ENCODE assay signal across 12 cellular contexts in the genomic region with DNA sequence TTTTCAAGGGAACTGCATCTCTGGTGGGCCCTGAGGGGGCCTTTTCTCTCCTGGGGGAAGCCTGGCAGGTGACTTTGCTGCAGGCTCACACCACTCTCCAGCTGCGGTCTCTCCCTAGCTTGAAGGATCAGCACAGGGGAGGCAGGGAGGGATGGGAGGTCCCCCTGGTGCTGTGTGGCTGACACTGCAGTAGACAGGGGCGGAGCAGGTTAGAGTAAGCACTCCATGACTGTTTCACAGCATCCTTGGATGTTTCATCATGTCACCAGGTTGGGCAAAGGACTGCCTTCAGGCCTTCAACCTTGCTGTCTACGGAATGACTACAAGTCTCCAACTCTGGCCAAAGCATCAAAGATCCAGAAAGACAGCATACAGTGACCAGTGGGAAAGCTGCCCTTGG.
DNase-seq lines count a peak whose midpoint lies in the region; ATAC-seq, FAIRE-seq and TF ChIP-seq lines count a peak whose summit lies in the region.
"Had no signal": no experiment of that assay in that cellular context is flagged by ENCODE, and none has a peak within 500 bp of the region (broad histone marks: within the 10 kb centered on the region; RNA-seq: fewer than 3 reads in every experiment).

No MANE protein-coding gene starts in this region.

- H3K27ac ChIP-seq in PC-9 (no peak overlapping the region), keratinocyte (ENCODE audit: control insufficient read depth, insufficient read depth, low read length) (no peak overlapping the region), tibial artery (no peak overlapping the region)
- H3K27ac ChIP-seq: sigmoid colon had no signal

- H3K36me3 ChIP-seq in H7 (replicated peaks; ENCODE audit: control insufficient read depth, insufficient read depth, low read length) (no peaks in the 10 kb centered on the region), PC-9 (ENCODE audit: low read depth) (no peaks in the 10 kb centered on the region), keratinocyte (ENCODE audit: control insufficient read depth in 2 of 2, extremely low read depth in 1 of 2, insufficient read depth in 2 of 2, low read length in 2 of 2) (no peaks in the 10 kb centered on the region), tibial artery (no peaks in the 10 kb centered on the region)
- H3K36me3 ChIP-seq: sigmoid colon had no signal

- TF ChIP-seq CTCF in PC-9 (conservative IDR thresholded peaks at IDR 0.05) (0 out of 2 replicates have a peak, but pooled peaks have one; percentile 25), keratinocyte (optimal IDR thresholded peaks at IDR 0.05 in 1 of 3, IDR thresholded peaks at IDR 0.05 in 1 of 3, conservative IDR thresholded peaks at IDR 0.05 in 1 of 3; ENCODE audit: extremely low read depth in 1 of 3, insufficient read depth in 2 of 3, low read length in 3 of 3) (peak in 2 of 3 experiments; percentile 17 to 46), tibial artery (IDR thresholded peaks at IDR 0.05) (no peak)

- H3K27me3 ChIP-seq in H7 (ENCODE audit: control insufficient read depth, insufficient read depth, low read length) (no peaks in the 10 kb centered on the region), PC-9 (ENCODE audit: insufficient read depth, low read depth) (peaks cover 15% of the 10 kb centered on the region), keratinocyte (ENCODE audit: control insufficient read depth, extremely low read depth, insufficient read depth, low read length) (no peaks in the 10 kb centered on the region), tibial artery (no peaks in the 10 kb centered on the region)
- H3K27me3 ChIP-seq: sigmoid colon had no signal

- H3F3A ChIP-seq in PC-9 (ENCODE audit: insufficient read depth, low read depth): no peaks in the 10 kb centered on the region

- POLR2A ChIA-PET in PC-9 (lab: Charles Lee; ENCODE audit: unreplicated experiment): no interaction called here

- H3K9me3 ChIP-seq in PC-9 (ENCODE audit: insufficient read depth, low read depth) (no peaks in the 10 kb centered on the region), keratinocyte (ENCODE audit: control insufficient read depth, low read depth, low read length) (no peaks in the 10 kb centered on the region), tibial artery (no peaks in the 10 kb centered on the region)
- H3K9me3 ChIP-seq: sigmoid colon had no signal

- no peak overlapping the region for H2AFZ ChIP-seq in PC-9
- H2AFZ ChIP-seq in keratinocyte (ENCODE audit: control insufficient read depth, low read length): no peak overlapping the region

- dilution Hi-C loops in keratinocyte (cut with MboI; ENCODE audit: extremely low pct_ligation_motif_present, low sequenced_read_pairs): no loop called here

- H3K79me2 ChIP-seq in PC-9 (ENCODE audit: low read depth) (no peaks in the 10 kb centered on the region), keratinocyte (ENCODE audit: control insufficient read depth, insufficient read depth, low read length) (no peaks in the 10 kb centered on the region)

- intact Hi-C loops in PC-9 (cut with micrococcal nuclease; ENCODE audit: unreplicated experiment) (no loop called here), tibial artery (cut with DNase I; ENCODE audit: low total_unique reads) (no loop called here)

- DNase-seq in NCI-H146 (lab: John Stamatoyannopoulos, UW) (peak; percentile 16), NCI-H146 treated with DMSO at 0.1 percent for 48 hours (lab: John Stamatoyannopoulos, UW; ENCODE audit: unreplicated experiment) (no peak), H7 (peak; percentile 81), PC-9 (peak in 1 of 2 experiments; percentile 3), keratinocyte (ENCODE audit: low read depth, low spot score) (no peak), amygdala (lab: John Stamatoyannopoulos, UW) (no peak), tibial artery (no peak)
- DNase-seq: left ventricle myocardium superior; sigmoid colon; stimulated activated CD8-positive, alpha-beta memory T cell treated with anti-CD3 and anti-CD28 coated beads, Interleukin-4, amount 100 ng/mL, for 48 hours had no signal

- H3K9me2 ChIP-seq in PC-9 (ENCODE audit: insufficient read depth): no peaks in the 10 kb centered on the region

- H3K9ac ChIP-seq in keratinocyte (ENCODE audit: control insufficient read depth, extremely low read depth, insufficient read depth, low read length): no peak overlapping the region

- H4K20me1 ChIP-seq in PC-9 (ENCODE audit: insufficient read depth) (no peaks in the 10 kb centered on the region), keratinocyte (ENCODE audit: control insufficient read depth, extremely low read depth, insufficient read depth, low read length) (no peaks in the 10 kb centered on the region)

- no peak for FAIRE-seq in keratinocyte (lab: Jason Lieb, UNC)
- FAIRE-seq: TTC549 had no signal

- H3K4me1 ChIP-seq in PC-9 (replicated peaks; ENCODE audit: insufficient read depth) (no peaks in the 10 kb centered on the region), keratinocyte (ENCODE audit: control insufficient read depth, extremely low read depth, insufficient read depth, low read length) (no peaks in the 10 kb centered on the region), tibial artery (no peaks in the 10 kb centered on the region)
- H3K4me1 ChIP-seq: sigmoid colon had no signal

- CTCF ChIA-PET in PC-9 (lab: Charles Lee): no interaction called here

- H3K4me3 ChIP-seq in H7 (ENCODE audit: insufficient read depth, low read depth, low read length) (no peak overlapping the region), PC-9 (no peak overlapping the region), keratinocyte (ENCODE audit: control insufficient read depth in 2 of 3, extremely low read depth in 1 of 3, insufficient read depth in 2 of 3, low read depth in 1 of 3, low read length in 3 of 3) (no peak overlapping the region), tibial artery (no peak overlapping the region)
- H3K4me3 ChIP-seq: sigmoid colon had no signal

- BruUV-seq in PC-9 (replicated peaks; lab: Mats Ljungman, UMichigan): no TSS peak

- H3K4me2 ChIP-seq in PC-9: no peak overlapping the region
- H3K4me2 ChIP-seq in keratinocyte (ENCODE audit: control insufficient read depth, extremely low read depth, insufficient read depth, low read depth, low read length): no peak overlapping the region

- no peak for ATAC-seq in GM18517 (IDR thresholded peaks at IDR 0.05; ENCODE audit: unreplicated experiment)
- ATAC-seq: left ventricle myocardium superior had no signal

- H3K9me1 ChIP-seq in keratinocyte (ENCODE audit: control insufficient read depth, extremely low read depth, insufficient read depth, low read length): no peaks in the 10 kb centered on the region

Comparison
In these comparisons a context has a peak if more than half of its experiments do, and no peak if none do; other contexts are left out.
1. DNase-seq: peak in NCI-H146 (single experiment) and H7 (single experiment); none in NCI-H146 treated with DMSO at 0.1 percent for 48 hours (single experiment), keratinocyte (single experiment), amygdala (0 of 56) and tibial artery (0 of 2).
2. CTCF ChIP-seq: peak in PC-9 (single experiment) and keratinocyte (2 of 3); none in tibial artery (0 of 2).